Comparison of ENCODE assay signal across 18 cellular contexts in the genomic region with DNA sequence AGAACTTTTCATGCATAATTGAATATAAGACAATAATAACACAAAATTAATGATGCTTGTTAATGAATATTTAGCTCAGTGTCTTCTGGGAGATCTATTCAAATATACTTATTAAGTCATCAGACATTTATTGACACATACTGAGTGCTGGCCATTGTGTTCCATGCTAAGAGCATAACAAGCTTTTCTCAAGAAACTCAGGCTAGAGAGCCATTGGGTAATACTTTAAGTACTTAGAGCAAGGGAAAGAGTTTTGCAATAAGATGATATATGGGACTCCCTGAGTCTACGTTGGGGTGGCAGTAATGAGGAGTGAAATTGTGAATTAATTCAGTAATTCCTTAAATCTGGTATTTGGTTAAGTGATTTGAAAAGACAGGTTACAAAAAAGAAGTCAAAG. TPM values are rescaled to one million over a fixed set of nuclear protein-coding genes. Genes with fewer than 3 reads are reported as not detected.
"Had no signal": no experiment of that assay in that cellular context is flagged by ENCODE, and none has a peak within 500 bp of the region (broad histone marks: within the 10 kb centered on the region; RNA-seq: fewer than 3 reads in every experiment).

No MANE protein-coding gene starts in this region.

- H3K27me3 ChIP-seq: cardiac muscle cell, heart left ventricle, neutrophil had no signal

- H3K36me3 ChIP-seq: cardiac muscle cell, heart left ventricle, neutrophil had no signal

- H3K27ac ChIP-seq: cardiac muscle cell, heart left ventricle, neutrophil, parathyroid adenoma, skin epidermis had no signal

- H3K4me1 ChIP-seq: heart left ventricle, parathyroid adenoma had no signal

- ATAC-seq: activated CD4-positive, alpha-beta T cell treated with anti-CD3 and anti-CD28 coated beads for 36 hours; activated CD8-positive, alpha-beta memory T cell treated with anti-CD3 and anti-CD28 coated beads, Interleukin-2, amount 10 ng/mL, durations not matched to agents 7 days and 5 days; esophagus mucosa; heart left ventricle; left lobe of liver; natural killer cell had no signal

- H2AFZ ChIP-seq: parathyroid adenoma had no signal

- H3K4me3 ChIP-seq: cardiac muscle cell, heart left ventricle, skin epidermis had no signal

- FAIRE-seq: keratinocyte had no signal

- DNase-seq: activated CD4-positive, alpha-beta memory T cell treated with anti-CD3 and anti-CD28 coated beads for 36 hours; activated CD4-positive, alpha-beta T cell treated with anti-CD3 and anti-CD28 coated beads for 36 hours; activated CD8-positive, alpha-beta memory T cell treated with anti-CD3 and anti-CD28 coated beads, Interleukin-2, amount 10 ng/mL, durations not matched to agents 7 days and 5 days; activated naive CD4-positive, alpha-beta T cell treated with anti-CD3 and anti-CD28 coated beads, Interleukin-2, amount 10 ng/mL, durations not matched to agents 7 days and 5 days; activated T-cell treated with anti-CD3 and anti-CD28 coated beads, Interleukin-2, amount 50 U/mL, for 1 hour; heart left ventricle; natural killer cell; stimulated activated CD4-positive, alpha-beta T cell treated with anti-CD3 and anti-CD28 coated beads, Interleukin-4, amount 100 ng/mL, for 4 hours; stimulated activated CD8-positive, alpha-beta memory T cell treated with anti-CD3 and anti-CD28 coated beads, Interleukin-4, amount 100 ng/mL, for 48 hours; stimulated activated naive CD4-positive, alpha-beta T cell treated with Interleukin-2 at 50 U/mL for 16 hours; substantia nigra had no signal

- H3K9ac ChIP-seq: parathyroid adenoma had no signal

- H3K79me2 ChIP-seq: parathyroid adenoma had no signal

- H3K9me3 ChIP-seq: heart left ventricle, neutrophil had no signal

RNA-seq across cellular contexts. Expression of a gene that starts 11.1 kb away (rescaled TPM):
- polyA plus RNA-seq: cardiac muscle cell had no signal
